Comparison of ENCODE assay signal across 8 cellular contexts in genomic region chr15:85858586-85859375, GRCh38.
DNase-seq lines count a peak whose midpoint lies in the region; FAIRE-seq and TF ChIP-seq lines count a peak whose summit lies in the region.

No MANE protein-coding gene starts in this region.

- no peaks in the 10 kb centered on the region for H3K9me3 Mint-ChIP-seq in activated naive CD4-positive, alpha-beta T cell treated with anti-CD3 and anti-CD28 coated beads, Interleukin-2, amount 10 ng/mL, durations not matched to agents 7 days and 5 days

- peaks cover 38% of the 10 kb centered on the region for H3K27me3 Mint-ChIP-seq in activated naive CD4-positive, alpha-beta T cell treated with anti-CD3 and anti-CD28 coated beads, Interleukin-2, amount 10 ng/mL, durations not matched to agents 7 days and 5 days

- TF ChIP-seq POLR2A in H54 (IDR thresholded peaks at IDR 0.05; ENCODE audit: low read depth, low read length), result no peak

- intact Hi-C loops in posterior cingulate gyrus (cut with DNase I), result no loop called here

- no peak for FAIRE-seq in H54 (lab: Jason Lieb, UNC)
- peak; percentile 48 for FAIRE-seq in urothelium cell line (lab: Jason Lieb, UNC)

- H3K4me1 Mint-ChIP-seq in activated naive CD4-positive, alpha-beta T cell treated with anti-CD3 and anti-CD28 coated beads, Interleukin-2, amount 10 ng/mL, durations not matched to agents 7 days and 5 days, result peaks cover 8% of the 10 kb centered on the region

- H3K36me3 Mint-ChIP-seq in activated naive CD4-positive, alpha-beta T cell treated with anti-CD3 and anti-CD28 coated beads, Interleukin-2, amount 10 ng/mL, durations not matched to agents 7 days and 5 days, result no peaks in the 10 kb centered on the region

- H3K36me3 ChIP-seq in SK-N-MC (ENCODE audit: insufficient read depth, low read length) (no peaks in the 10 kb centered on the region), cardiac muscle cell (no peaks in the 10 kb centered on the region)

- no peak overlapping the region for H3K27ac ChIP-seq in SK-N-MC
- no peak overlapping the region for H3K27ac ChIP-seq in cardiac muscle cell

- H3K9ac ChIP-seq in SK-N-MC (ENCODE audit: insufficient read length), result no peak overlapping the region

- TF ChIP-seq CTCF in GM10248 (IDR thresholded peaks at IDR 0.05; ENCODE audit: control extremely low read depth, extremely low read depth, low read depth, missing control alignments) (peak; percentile 76), LNCaP clone FGC (IDR thresholded peaks at IDR 0.05; ENCODE audit: control insufficient read depth, extremely low read depth, insufficient read depth) (peak; percentile 91), cardiac muscle cell (IDR thresholded peaks at IDR 0.05; ENCODE audit: low read depth, low read length) (peak; percentile 78)

- no peak overlapping the region for H3K4me3 ChIP-seq in LNCaP clone FGC (ENCODE audit: low read depth, low read length)
- H3K4me3 ChIP-seq in SK-N-MC, result 0 out of 2 replicates have a peak overlapping the region, but pooled peaks have one; percentile 25
- no peak overlapping the region for H3K4me3 ChIP-seq in cardiac muscle cell

- no peak overlapping the region for H3K4me3 Mint-ChIP-seq in activated naive CD4-positive, alpha-beta T cell treated with anti-CD3 and anti-CD28 coated beads, Interleukin-2, amount 10 ng/mL, durations not matched to agents 7 days and 5 days

- H3K27ac Mint-ChIP-seq in activated naive CD4-positive, alpha-beta T cell treated with anti-CD3 and anti-CD28 coated beads, Interleukin-2, amount 10 ng/mL, durations not matched to agents 7 days and 5 days, result no peak overlapping the region

- peaks cover 16% of the 10 kb centered on the region for H3K27me3 ChIP-seq in cardiac muscle cell

- peak; percentile 81 for DNase-seq in GM10248 (ENCODE audit: extremely low spot score)
- peak; percentile 51 for DNase-seq in H54 (ENCODE audit: insufficient read length, low spot score)
- DNase-seq in LNCaP clone FGC (ENCODE audit: low read depth), result peak; percentile 39
- DNase-seq in SK-N-MC (ENCODE audit: low read depth, low spot score), result no peak
- peak; percentile 84 for DNase-seq in activated naive CD4-positive, alpha-beta T cell treated with anti-CD3 and anti-CD28 coated beads, Interleukin-2, amount 10 ng/mL, durations not matched to agents 7 days and 5 days
- DNase-seq in cardiac muscle cell (ENCODE audit: low read depth in 1 of 2, low spot score in 1 of 2), result peak; percentile 73 to 83
- DNase-seq in posterior cingulate gyrus, result peak; percentile 53 to 95 (median 76)
- peak; percentile 86 for DNase-seq in urothelium cell line (ENCODE audit: low spot score)

- no peaks in the 10 kb centered on the region for H3K4me1 ChIP-seq in cardiac muscle cell (ENCODE audit: low read depth)

- POLR2A ChIA-PET in GM10248 (lab: Yijun Ruan, JAX), result no interaction called here

- CTCF ChIA-PET in GM10248 (lab: Yijun Ruan, JAX), result interaction anchor here (1.0 to 2.3 kb wide), 11 partner anchors 8 to 884 kb away, joined by 3 to 11 read pairs (median 5); no protein-coding TSS in a partner anchor
- CTCF ChIA-PET in activated naive CD4-positive, alpha-beta T cell treated with anti-CD3 and anti-CD28 coated beads, Interleukin-2, amount 10 ng/mL, durations not matched to agents 7 days and 5 days (lab: Charles Lee), result interaction anchor here (0.6 to 1.3 kb wide), 5 partner anchors 17 to 884 kb away, joined by 3 to 4 read pairs (median 3); no protein-coding TSS in a partner anchor

- no peaks in the 10 kb centered on the region for H3K9me3 ChIP-seq in SK-N-MC (ENCODE audit: low read depth, low read length)
- no peaks in the 10 kb centered on the region for H3K9me3 ChIP-seq in cardiac muscle cell (ENCODE audit: low read depth)
